In the genomic region with DNA sequence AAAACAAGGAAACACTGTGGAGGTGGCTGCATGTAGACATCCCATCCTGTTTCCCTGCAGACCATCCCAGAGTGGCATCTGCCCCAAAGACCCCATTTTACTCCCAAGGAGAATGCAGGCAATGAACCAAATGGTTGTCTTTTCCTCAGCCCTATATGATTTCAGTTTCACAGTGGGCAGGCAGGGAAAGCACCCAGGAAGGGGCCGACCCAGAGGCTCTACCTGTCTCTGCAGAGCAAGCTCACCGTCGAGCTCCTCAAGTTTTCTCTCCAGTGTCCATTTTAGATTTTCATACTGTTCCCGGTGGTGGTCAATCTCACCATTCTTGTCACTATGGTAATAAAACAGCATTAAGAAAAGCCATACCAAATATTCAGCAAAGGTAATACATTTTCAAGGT, we compare ENCODE assay signal across 27 cellular contexts. TPM values are rescaled to one million over a fixed set of nuclear protein-coding genes. Genes with fewer than 3 reads are reported as not detected.
DNase-seq lines count a peak whose midpoint lies in the region; ATAC-seq, FAIRE-seq and TF ChIP-seq lines count a peak whose summit lies in the region.
"Had no signal": no experiment of that assay in that cellular context is flagged by ENCODE, and none has a peak within 500 bp of the region (broad histone marks: within the 10 kb centered on the region; RNA-seq: fewer than 3 reads in every experiment).

No MANE protein-coding gene starts in this region.

- TF ChIP-seq CTCF in SK-N-SH (IDR thresholded peaks at IDR 0.05) (no peak), MCF 10A (IDR thresholded peaks at IDR 0.05; ENCODE audit: unreplicated experiment) (no peak), mammary epithelial cell (conservative IDR thresholded peaks at IDR 0.05 in 1 of 2, IDR thresholded peaks at IDR 0.05 in 1 of 2; ENCODE audit: extremely low read depth in 1 of 2, insufficient read depth in 1 of 2, low read depth in 1 of 2, low read length in 2 of 2) (no peak), prostate gland (IDR thresholded peaks at IDR 0.05) (no peak)

- H3K4me3 ChIP-seq in SK-N-SH (ENCODE audit: low read depth in 2 of 2, low read length in 1 of 2) = no peak overlapping the region
- H3K4me3 ChIP-seq in mammary epithelial cell (replicated peaks in 1 of 3; ENCODE audit: insufficient read depth in 1 of 3, low read depth in 2 of 3, low read length in 3 of 3) = no peak overlapping the region
- H3K4me3 ChIP-seq in prostate gland = no peak overlapping the region
- H3K4me3 ChIP-seq: ascending aorta, gastrocnemius medialis, K562, mucosa of descending colon had no signal

- no peak for TF ChIP-seq POLR2A in H54 (IDR thresholded peaks at IDR 0.05; ENCODE audit: low read depth, low read length)
- TF ChIP-seq POLR2A in prostate gland (IDR thresholded peaks at IDR 0.05) = no peak

- H2AFZ ChIP-seq in SK-N-SH (ENCODE audit: low read depth) (no peak overlapping the region), mammary epithelial cell (ENCODE audit: low read depth, low read length) (no peak overlapping the region)

- WGBS in SK-N-SH (ENCODE audit: low lambda C conversion rate) = 96% methylated on average over 4 of the region's 4 CpGs
- WGBS in mammary epithelial cell (ENCODE audit: low coverage, missing lambda C conversion rate) = 93% methylated on average over 4 of the region's 4 CpGs
- 95% methylated on average over 4 of the region's 4 CpGs for WGBS in prostate gland

- intact Hi-C loops in MCF 10A (cut with micrococcal nuclease) = no loop called here
- intact Hi-C loops in mammary epithelial cell (cut with micrococcal nuclease) = no loop called here
- intact Hi-C loops in prostate gland (cut with DNase I) = no loop called here

- dilution Hi-C loops in mammary epithelial cell (cut with HindIII; ENCODE audit: low sequenced_read_pairs) = no loop called here

- peaks cover 68% of the 10 kb centered on the region for H3K36me3 Mint-ChIP-seq in MCF 10A (ENCODE audit: insufficient read depth, unreplicated experiment)
- peaks cover 51% of the 10 kb centered on the region for H3K36me3 Mint-ChIP-seq in activated T-helper 17 cell treated with anti-CD3 and anti-CD28 coated beads, Interleukin-2, amount 50 U/mL, for 72 hours (ENCODE audit: low read depth)
- H3K36me3 Mint-ChIP-seq in stimulated activated memory B cell treated with anti-CD40 and anti-IgM and Interleukin-4, amounts not matched to agents 10 μg/mL and 1 μg/mL and 100 μg/mL, for 72 hours = peaks cover 67% of the 10 kb centered on the region

- H3K27ac ChIP-seq in SK-N-SH (ENCODE audit: low read depth in 2 of 2, low read length in 1 of 2) (no peak overlapping the region), mammary epithelial cell (ENCODE audit: insufficient read depth, low read depth, low read length) (no peak overlapping the region), prostate gland (no peak overlapping the region)
- H3K27ac ChIP-seq: 22Rv1, ascending aorta, gastrocnemius medialis had no signal

- no peaks in the 10 kb centered on the region for H3K4me1 ChIP-seq in SK-N-SH (ENCODE audit: control insufficient read depth in 1 of 2, insufficient read depth in 2 of 2, low read depth in 1 of 2, low read length in 1 of 2)
- no peaks in the 10 kb centered on the region for H3K4me1 ChIP-seq in mammary epithelial cell (ENCODE audit: insufficient read depth, low read length)
- H3K4me1 ChIP-seq in prostate gland (replicated peaks) = no peaks in the 10 kb centered on the region
- H3K4me1 ChIP-seq: gastrocnemius medialis had no signal

- FAIRE-seq in H54 (lab: Jason Lieb, UNC) = no peak
- FAIRE-seq: endometrium, islet of Langerhans, K562 had no signal

- no peaks in the 10 kb centered on the region for H3K9me3 Mint-ChIP-seq in MCF 10A (ENCODE audit: unreplicated experiment)
- no peaks in the 10 kb centered on the region for H3K9me3 Mint-ChIP-seq in activated T-helper 17 cell treated with anti-CD3 and anti-CD28 coated beads, Interleukin-2, amount 50 U/mL, for 72 hours
- H3K9me3 Mint-ChIP-seq in stimulated activated memory B cell treated with anti-CD40 and anti-IgM and Interleukin-4, amounts not matched to agents 10 μg/mL and 1 μg/mL and 100 μg/mL, for 72 hours = no peaks in the 10 kb centered on the region

- H4K20me1 ChIP-seq in SK-N-SH (ENCODE audit: insufficient read depth) (no peaks in the 10 kb centered on the region), mammary epithelial cell (ENCODE audit: insufficient read depth, low read length) (no peaks in the 10 kb centered on the region)

- no peaks in the 10 kb centered on the region for H3K27me3 ChIP-seq in SK-N-SH (ENCODE audit: insufficient read depth)
- H3K27me3 ChIP-seq in mammary epithelial cell (ENCODE audit: insufficient read depth, low read length) = no peaks in the 10 kb centered on the region
- H3K27me3 ChIP-seq in prostate gland (replicated peaks; ENCODE audit: insufficient read depth) = no peaks in the 10 kb centered on the region
- H3K27me3 ChIP-seq: ascending aorta, gastrocnemius medialis had no signal

- H3K79me2 ChIP-seq in SK-N-SH (ENCODE audit: insufficient read depth) (no peaks in the 10 kb centered on the region), mammary epithelial cell (ENCODE audit: insufficient read depth, low read length) (no peaks in the 10 kb centered on the region)

- no peaks in the 10 kb centered on the region for H3K27me3 Mint-ChIP-seq in MCF 10A (ENCODE audit: insufficient read depth, unreplicated experiment)
- no peaks in the 10 kb centered on the region for H3K27me3 Mint-ChIP-seq in activated T-helper 17 cell treated with anti-CD3 and anti-CD28 coated beads, Interleukin-2, amount 50 U/mL, for 72 hours
- no peaks in the 10 kb centered on the region for H3K27me3 Mint-ChIP-seq in stimulated activated memory B cell treated with anti-CD40 and anti-IgM and Interleukin-4, amounts not matched to agents 10 μg/mL and 1 μg/mL and 100 μg/mL, for 72 hours

- H3F3A ChIP-seq in SK-N-SH (replicated peaks; ENCODE audit: insufficient read depth) = no peaks in the 10 kb centered on the region

- H3K4me1 Mint-ChIP-seq in MCF 10A (ENCODE audit: insufficient read depth, unreplicated experiment) = no peaks in the 10 kb centered on the region
- H3K4me1 Mint-ChIP-seq in activated T-helper 17 cell treated with anti-CD3 and anti-CD28 coated beads, Interleukin-2, amount 50 U/mL, for 72 hours = peaks cover 18% of the 10 kb centered on the region
- H3K4me1 Mint-ChIP-seq in stimulated activated memory B cell treated with anti-CD40 and anti-IgM and Interleukin-4, amounts not matched to agents 10 μg/mL and 1 μg/mL and 100 μg/mL, for 72 hours = peaks cover 20% of the 10 kb centered on the region

- POLR2A ChIA-PET in SK-N-SH (lab: Yijun Ruan, JAX) (no interaction called here), MCF 10A (lab: Yijun Ruan, JAX) (no interaction called here)

- no peak overlapping the region for H3K4me3 Mint-ChIP-seq in MCF 10A (ENCODE audit: unreplicated experiment)
- peak overlapping the region; percentile 34 for H3K4me3 Mint-ChIP-seq in activated T-helper 17 cell treated with anti-CD3 and anti-CD28 coated beads, Interleukin-2, amount 50 U/mL, for 72 hours
- no peak overlapping the region for H3K4me3 Mint-ChIP-seq in stimulated activated memory B cell treated with anti-CD40 and anti-IgM and Interleukin-4, amounts not matched to agents 10 μg/mL and 1 μg/mL and 100 μg/mL, for 72 hours

- peaks cover 40 to 60% of the 10 kb centered on the region in 2 experiments for H3K36me3 ChIP-seq in SK-N-SH (replicated peaks in 1 of 2; ENCODE audit: control insufficient read depth in 1 of 2, insufficient read depth in 2 of 2, low read length in 1 of 2)
- H3K36me3 ChIP-seq in mammary epithelial cell (ENCODE audit: insufficient read depth, low read length) = peaks cover 5% of the 10 kb centered on the region
- H3K36me3 ChIP-seq in prostate gland = peaks cover 0 to 4% of the 10 kb centered on the region in 2 donors

- ATAC-seq in SK-N-SH treated with all-trans-retinoic acid at 6 μM for 48 hours = no peak
- ATAC-seq in activated T-helper 17 cell treated with anti-CD3 and anti-CD28 coated beads, Interleukin-2, amount 50 U/mL, for 72 hours (replicated peaks) = peak; percentile 57
- no peak for ATAC-seq in stimulated activated memory B cell treated with anti-CD40 and anti-IgM and Interleukin-4, amounts not matched to agents 10 μg/mL and 1 μg/mL and 100 μg/mL, for 72 hours
- ATAC-seq: gastrocnemius medialis, K562, mucosa of descending colon, sciatic nerve had no signal

- peak; percentile 5 for DNase-seq in SK-N-SH
- no peak for DNase-seq in MCF 10A (ENCODE audit: unreplicated experiment)
- DNase-seq in mammary epithelial cell = no peak
- no peak for DNase-seq in H54 (ENCODE audit: insufficient read length, low spot score)
- DNase-seq in prostate gland (ENCODE audit: low spot score) = no peak
- DNase-seq: activated CD4-positive, CD25-positive, alpha-beta regulatory T cell treated with anti-CD3 and anti-CD28 coated beads, Interleukin-2, amount 50 U/mL, for 72 hours; activated naive CD4-positive, alpha-beta T cell treated with Interleukin-2 at 50 U/mL for 16 hours; DMS53; gastrocnemius medialis; GDM1; H7; hypothalamus; mucosa of descending colon; NCI-H1694; NCI-H524 treated with DMSO at 0.1 percent for 48 hours; posterior cingulate gyrus; SHP77 treated with DMSO at 0.1 percent for 48 hours; trophoblast cell had no signal

- no peak for TF ChIP-seq RAD21 in SK-N-SH (IDR thresholded peaks at IDR 0.05; ENCODE audit: low read length)

- peak overlapping the region; percentile 67 for H3K27ac Mint-ChIP-seq in MCF 10A (ENCODE audit: low read depth, unreplicated experiment)
- H3K27ac Mint-ChIP-seq in activated T-helper 17 cell treated with anti-CD3 and anti-CD28 coated beads, Interleukin-2, amount 50 U/mL, for 72 hours = no peak overlapping the region
- H3K27ac Mint-ChIP-seq in stimulated activated memory B cell treated with anti-CD40 and anti-IgM and Interleukin-4, amounts not matched to agents 10 μg/mL and 1 μg/mL and 100 μg/mL, for 72 hours = peak overlapping the region; percentile 40

- H3K9me2 ChIP-seq in SK-N-SH = no peaks in the 10 kb centered on the region

- TF ChIP-seq EP300 in SK-N-SH (IDR thresholded peaks at IDR 0.05; ENCODE audit: borderline replicate concordance in 1 of 2, low read depth in 1 of 2, low read length in 1 of 2) = no peak

- in situ Hi-C loops in mammary epithelial cell (cut with MboI; ENCODE audit: low sequenced_read_pairs in 2 of 2) = no loop called here

- H3K9ac ChIP-seq in SK-N-SH (no peak overlapping the region), mammary epithelial cell (ENCODE audit: insufficient read depth, low read length) (no peak overlapping the region)

- H3K9me3 ChIP-seq in SK-N-SH (no peaks in the 10 kb centered on the region), mammary epithelial cell (replicated peaks; ENCODE audit: insufficient read depth, low read length) (no peaks in the 10 kb centered on the region), prostate gland (no peaks in the 10 kb centered on the region)
- H3K9me3 ChIP-seq: ascending aorta, gastrocnemius medialis, mucosa of descending colon had no signal

- CTCF ChIA-PET in SK-N-SH (lab: Yijun Ruan, JAX) = interaction anchor here (1.0 to 6.8 kb wide), 4 partner anchors 8 to 213 kb away, joined by 3 to 37 read pairs (median 3); no protein-coding TSS in a partner anchor
- CTCF ChIA-PET in MCF 10A (lab: Yijun Ruan, JAX) = interaction anchor here (1.0 kb wide), 1 partner anchor 8 kb away, joined by 3 read pairs; no protein-coding TSS in a partner anchor
- CTCF ChIA-PET in mammary epithelial cell (lab: Charles Lee; ENCODE audit: low non-redundant PET) = no interaction called here

- H3K4me2 ChIP-seq in SK-N-SH (no peak overlapping the region), mammary epithelial cell (ENCODE audit: insufficient read depth, low read depth, low read length) (no peak overlapping the region)

- BruUV-seq in MCF 10A (replicated peaks; lab: Mats Ljungman, UMichigan) (no TSS peak), mammary epithelial cell (replicated peaks; lab: Mats Ljungman, UMichigan) (no TSS peak)

RNA-seq across cellular contexts. Expression of gene CCDC57, which starts 14.6 kb away (rescaled TPM):
- polyA plus RNA-seq in SK-N-SH (2012; rRNA removed) (68.6 and 82.9 TPM in 2 replicates), mammary epithelial cell (14.1 TPM)
- polyA plus RNA-seq in SK-N-SH (2012; cell fraction: cytosol; rRNA removed) = 11.2 and 17.5 TPM in 2 replicates
- 417 and 423 TPM in 2 replicates for polyA plus RNA-seq in SK-N-SH (2012; cell fraction: nucleus; rRNA removed)
- total RNA-seq in MCF 10A (2022) (86.8 and 87.3 TPM in 2 replicates), mammary epithelial cell (10 to 100 TPM; 24.8 to 52.0 TPM), prostate gland (10 to 100 TPM; 57.6 to 62.8 TPM)
- polyA minus RNA-seq in mammary epithelial cell = 7.5 TPM
- 10 to 100 TPM; 36.9 to 37.7 TPM for total RNA-seq in activated T-helper 17 cell treated with anti-CD3 and anti-CD28 coated beads, Interleukin-2, amount 50 U/mL, for 72 hours

RNA-seq across cellular contexts. Expression of gene SLC16A3, which starts 30.8 kb away (rescaled TPM):
- 68.8 and 70.7 TPM in 2 replicates for polyA plus RNA-seq in SK-N-SH (2012; rRNA removed)
- 25.2 and 42.6 TPM in 2 replicates for polyA plus RNA-seq in SK-N-SH (2012; cell fraction: cytosol; rRNA removed)
- polyA plus RNA-seq in SK-N-SH (2012; cell fraction: nucleus; rRNA removed) = 38.5 and 58.7 TPM in 2 replicates
- total RNA-seq in MCF 10A (2022) = 268 and 350 TPM in 2 replicates
- 100 to 1,000 TPM; 180 to 212 TPM for total RNA-seq in mammary epithelial cell
- polyA plus RNA-seq in mammary epithelial cell = 118 TPM
- polyA minus RNA-seq in mammary epithelial cell = 42.3 TPM
- total RNA-seq in activated T-helper 17 cell treated with anti-CD3 and anti-CD28 coated beads, Interleukin-2, amount 50 U/mL, for 72 hours = 100 to 1,000 TPM; 167 to 309 TPM
- 10 to 100 TPM in 1 of 2 donors, 1 to 10 TPM in 1; 5.0 to 69.2 TPM for total RNA-seq in prostate gland
